In the genomic region with DNA sequence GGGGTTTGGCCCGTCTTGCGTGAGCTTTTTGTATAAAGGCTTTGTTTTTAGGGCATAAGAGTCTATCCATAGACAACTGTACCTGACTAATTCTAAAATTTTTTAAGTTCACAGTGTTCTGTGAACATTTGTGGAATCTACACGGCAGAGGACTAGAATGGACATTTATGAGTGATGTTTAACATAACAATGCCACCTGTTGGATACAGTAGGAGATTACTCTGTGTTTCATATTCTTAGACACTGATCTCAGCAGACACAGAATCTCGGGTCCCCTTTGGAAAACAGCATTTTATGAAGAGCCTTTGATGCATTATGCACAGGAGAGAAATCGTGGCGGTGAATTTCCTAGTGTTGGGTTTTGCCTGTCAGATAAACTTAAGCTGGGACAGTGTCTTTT, we compare ENCODE assay signal across 17 cellular contexts.
DNase-seq lines count a peak whose midpoint lies in the region; ATAC-seq and TF ChIP-seq lines count a peak whose summit lies in the region.
"Had no signal": no experiment of that assay in that cellular context is flagged by ENCODE, and none has a peak within 500 bp of the region (broad histone marks: within the 10 kb centered on the region; RNA-seq: fewer than 3 reads in every experiment).

No MANE protein-coding gene starts in this region.

- H3K27ac ChIP-seq in mammary epithelial cell (ENCODE audit: insufficient read depth, low read depth, low read length): no peak overlapping the region
- H3K27ac ChIP-seq: BLaER1 treated with 17β-estradiol and CSF1 and Interleukin-3, amounts not matched to agents 10 nM and 100 nM; SJSA1 had no signal

- H3K27me3 Mint-ChIP-seq in MCF 10A (ENCODE audit: insufficient read depth, unreplicated experiment) (no peaks in the 10 kb centered on the region), nephron (ENCODE audit: low read depth) (no peaks in the 10 kb centered on the region)
- H3K27me3 Mint-ChIP-seq: CD8-positive, alpha-beta memory T cell had no signal

- H3K36me3 ChIP-seq in mammary epithelial cell (ENCODE audit: insufficient read depth, low read length): no peaks in the 10 kb centered on the region
- H3K36me3 ChIP-seq: BLaER1 treated with 17β-estradiol and CSF1 and Interleukin-3, amounts not matched to agents 10 nM and 100 nM; SJSA1 had no signal

- H3K36me3 Mint-ChIP-seq in MCF 10A (ENCODE audit: insufficient read depth, unreplicated experiment): no peaks in the 10 kb centered on the region
- no peaks in the 10 kb centered on the region for H3K36me3 Mint-ChIP-seq in nephron (ENCODE audit: low read depth)
- H3K36me3 Mint-ChIP-seq: CD8-positive, alpha-beta memory T cell had no signal

- no peak for ATAC-seq in HG03520 (IDR thresholded peaks at IDR 0.05; ENCODE audit: unreplicated experiment)
- ATAC-seq in HG02763 (IDR thresholded peaks at IDR 0.05; ENCODE audit: unreplicated experiment): no peak

- no peak overlapping the region for H3K4me2 ChIP-seq in mammary epithelial cell (ENCODE audit: insufficient read depth, low read depth, low read length)
- H3K4me2 ChIP-seq: BLaER1 treated with 17β-estradiol and CSF1 and Interleukin-3, amounts not matched to agents 10 nM and 100 nM had no signal

- H3K4me3 Mint-ChIP-seq in MCF 10A (ENCODE audit: unreplicated experiment) (no peak overlapping the region), nephron (no peak overlapping the region)
- H3K4me3 Mint-ChIP-seq: CD8-positive, alpha-beta memory T cell; HFFc6 had no signal

- CTCF ChIA-PET in MCF 10A (lab: Yijun Ruan, JAX) (interaction anchor here (1.4 kb wide), 1 partner anchor 10 kb away, joined by 6 read pairs; no protein-coding TSS in a partner anchor), mammary epithelial cell (lab: Charles Lee; ENCODE audit: low non-redundant PET) (no interaction called here)

- H3K79me2 ChIP-seq in mammary epithelial cell (ENCODE audit: insufficient read depth, low read length): no peaks in the 10 kb centered on the region

- TF ChIP-seq CTCF in MCF 10A (IDR thresholded peaks at IDR 0.05; ENCODE audit: unreplicated experiment) (no peak), mammary epithelial cell (conservative IDR thresholded peaks at IDR 0.05 in 1 of 2, IDR thresholded peaks at IDR 0.05 in 1 of 2; ENCODE audit: extremely low read depth in 1 of 2, insufficient read depth in 1 of 2, low read depth in 1 of 2, low read length in 2 of 2) (no peak), LNCaP clone FGC (IDR thresholded peaks at IDR 0.05; ENCODE audit: control insufficient read depth, extremely low read depth, insufficient read depth) (peak; percentile 26; the same call in 1 of the 2 replicates), nephron (IDR thresholded peaks at IDR 0.05; ENCODE audit: unreplicated experiment in 3 of 3) (peak in 1 of 3 experiments; percentile 12)

- H3K4me1 ChIP-seq in mammary epithelial cell (ENCODE audit: insufficient read depth, low read length): no peaks in the 10 kb centered on the region
- H3K4me1 ChIP-seq: BLaER1 treated with 17β-estradiol and CSF1 and Interleukin-3, amounts not matched to agents 10 nM and 100 nM; SJSA1 had no signal

- dilution Hi-C loops in mammary epithelial cell (cut with HindIII; ENCODE audit: low sequenced_read_pairs): no loop called here

- H4K20me1 ChIP-seq in mammary epithelial cell (ENCODE audit: insufficient read depth, low read length): no peaks in the 10 kb centered on the region
- H4K20me1 ChIP-seq: BLaER1 treated with 17β-estradiol and CSF1 and Interleukin-3, amounts not matched to agents 10 nM and 100 nM had no signal

- H3K27ac Mint-ChIP-seq in MCF 10A (ENCODE audit: low read depth, unreplicated experiment): no peak overlapping the region
- peak overlapping the region in 2 of 3 experiments; percentile 21 to 61 for H3K27ac Mint-ChIP-seq in nephron
- H3K27ac Mint-ChIP-seq: CD8-positive, alpha-beta memory T cell; HFFc6 had no signal

- H3K4me1 Mint-ChIP-seq in MCF 10A (ENCODE audit: insufficient read depth, unreplicated experiment) (peaks cover 6% of the 10 kb centered on the region), nephron (peaks cover 44% of the 10 kb centered on the region)
- H3K4me1 Mint-ChIP-seq: CD8-positive, alpha-beta memory T cell had no signal

- no peak overlapping the region for H2AFZ ChIP-seq in mammary epithelial cell (ENCODE audit: low read depth, low read length)

- POLR2A ChIA-PET in MCF 10A (lab: Yijun Ruan, JAX): no interaction called here

- H3K9me3 Mint-ChIP-seq in MCF 10A (ENCODE audit: unreplicated experiment) (peaks cover 16% of the 10 kb centered on the region), nephron (no peaks in the 10 kb centered on the region)

- H3K4me3 ChIP-seq in mammary epithelial cell (replicated peaks in 1 of 3; ENCODE audit: insufficient read depth in 1 of 3, low read depth in 2 of 3, low read length in 3 of 3) (no peak overlapping the region), LNCaP clone FGC (ENCODE audit: low read depth, low read length) (no peak overlapping the region)
- H3K4me3 ChIP-seq: BLaER1 treated with 17β-estradiol and CSF1 and Interleukin-3, amounts not matched to agents 10 nM and 100 nM; SJSA1 had no signal

- WGBS in mammary epithelial cell (ENCODE audit: low coverage, missing lambda C conversion rate): 60% methylated on average over 6 of the region's 6 CpGs

- in situ Hi-C loops in mammary epithelial cell (cut with MboI; ENCODE audit: low sequenced_read_pairs in 2 of 2): no loop called here

- H3K27me3 ChIP-seq in mammary epithelial cell (ENCODE audit: insufficient read depth, low read length): no peaks in the 10 kb centered on the region
- H3K27me3 ChIP-seq: BLaER1 treated with 17β-estradiol and CSF1 and Interleukin-3, amounts not matched to agents 10 nM and 100 nM; SJSA1 had no signal

- H3K9me3 ChIP-seq in mammary epithelial cell (replicated peaks; ENCODE audit: insufficient read depth, low read length): peaks cover 6% of the 10 kb centered on the region
- H3K9me3 ChIP-seq: SJSA1 had no signal

- peak; percentile 5 for DNase-seq in MCF 10A (ENCODE audit: unreplicated experiment)
- DNase-seq in mammary epithelial cell: no peak
- DNase-seq in LNCaP clone FGC (ENCODE audit: low read depth): no peak
- peak; percentile 24 for DNase-seq in RKO (ENCODE audit: low spot score)
- DNase-seq in DMS79 (lab: John Stamatoyannopoulos, UW): no peak
- DNase-seq: CD8-positive, alpha-beta memory T cell; HFFc6; MV-4-11; NCI-H1417; NCI-H187; NCI-H226; NCI-H526 had no signal

- H3K9ac ChIP-seq in mammary epithelial cell (ENCODE audit: insufficient read depth, low read length): no peak overlapping the region
- H3K9ac ChIP-seq: BLaER1 treated with 17β-estradiol and CSF1 and Interleukin-3, amounts not matched to agents 10 nM and 100 nM had no signal

- BruUV-seq in MCF 10A (replicated peaks; lab: Mats Ljungman, UMichigan) (no TSS peak), mammary epithelial cell (replicated peaks; lab: Mats Ljungman, UMichigan) (no TSS peak)

- intact Hi-C loops in MCF 10A (cut with micrococcal nuclease) (no loop called here), mammary epithelial cell (cut with micrococcal nuclease) (no loop called here)

Comparison
In these comparisons a context has a peak if more than half of its experiments do, and no peak if none do; other contexts are left out.
1. DNase-seq: peak in MCF 10A (single experiment) and RKO (single experiment); none in mammary epithelial cell (single experiment), LNCaP clone FGC (single experiment) and DMS79 (single experiment).